Comparison of ENCODE assay signal across 13 cellular contexts in genomic region chr5:264346-264745, GRCh38. TPM values are rescaled to one million over a fixed set of nuclear protein-coding genes. Genes with fewer than 3 reads are reported as not detected.
DNase-seq lines count a peak whose midpoint lies in the region; ATAC-seq and TF ChIP-seq lines count a peak whose summit lies in the region.
"Had no signal": no experiment of that assay in that cellular context is flagged by ENCODE, and none has a peak within 500 bp of the region (broad histone marks: within the 10 kb centered on the region; RNA-seq: fewer than 3 reads in every experiment).

No MANE protein-coding gene starts in this region.

- H3K27me3 ChIP-seq in breast epithelium (no peaks in the 10 kb centered on the region), esophagus squamous epithelium (no peaks in the 10 kb centered on the region), muscle layer of colon (ENCODE audit: control insufficient read depth in 1 of 2, insufficient read depth in 2 of 2, low read length in 2 of 2) (no peaks in the 10 kb centered on the region)
- H3K27me3 ChIP-seq: left lung had no signal

- no TSS peak for BruUV-seq in MCF 10A (replicated peaks; lab: Mats Ljungman, UMichigan)

- H3K36me3 ChIP-seq in breast epithelium = no peaks in the 10 kb centered on the region
- peaks cover 0 to 36% (median 0%) of the 10 kb centered on the region in 3 donors for H3K36me3 ChIP-seq in esophagus squamous epithelium
- peaks cover 4% of the 10 kb centered on the region for H3K36me3 ChIP-seq in muscle layer of colon (ENCODE audit: insufficient read depth, low read length)

- H3K9ac ChIP-seq in muscle layer of colon (ENCODE audit: low read length) = no peak overlapping the region

- H3K4me1 Mint-ChIP-seq in MCF 10A (ENCODE audit: insufficient read depth, unreplicated experiment) (peaks cover 10% of the 10 kb centered on the region), type B pancreatic cell (ENCODE audit: unreplicated experiment) (no peaks in the 10 kb centered on the region)

- no peak for ATAC-seq in HG03159 (IDR thresholded peaks at IDR 0.05; ENCODE audit: unreplicated experiment)

- H3K4me3 Mint-ChIP-seq in MCF 10A (ENCODE audit: unreplicated experiment) (no peak overlapping the region), type B pancreatic cell (no peak overlapping the region)

- TF ChIP-seq POLR2A in breast epithelium (IDR thresholded peaks at IDR 0.05) (no peak), esophagus squamous epithelium (IDR thresholded peaks at IDR 0.05) (no peak)

- H3K9me3 Mint-ChIP-seq in MCF 10A (ENCODE audit: unreplicated experiment) (no peaks in the 10 kb centered on the region), type B pancreatic cell (no peaks in the 10 kb centered on the region)

- no peaks in the 10 kb centered on the region for H3K9me3 ChIP-seq in breast epithelium
- no peaks in the 10 kb centered on the region for H3K9me3 ChIP-seq in esophagus squamous epithelium
- no peaks in the 10 kb centered on the region for H3K9me3 ChIP-seq in muscle layer of colon (ENCODE audit: low read length)
- H3K9me3 ChIP-seq: left lung had no signal

- intact Hi-C loops in MCF 10A (cut with micrococcal nuclease) = no loop called here
- intact Hi-C loops in breast epithelium (cut with DNase I; ENCODE audit: low total_unique reads) = no loop called here
- intact Hi-C loops in esophagus squamous epithelium (cut with DNase I) = no loop called here

- H3K27ac Mint-ChIP-seq in MCF 10A (ENCODE audit: low read depth, unreplicated experiment) (peak overlapping the region; percentile 89), type B pancreatic cell (peak overlapping the region; percentile 71)

- 87 to 88% methylated on average over 6 to 7 of the region's 11 CpGs for WGBS in esophagus squamous epithelium, 2 donors

- POLR2A ChIA-PET in MCF 10A (lab: Yijun Ruan, JAX) = no interaction called here

- no peak overlapping the region for H3K4me3 ChIP-seq in breast epithelium
- H3K4me3 ChIP-seq in esophagus squamous epithelium = no peak overlapping the region
- H3K4me3 ChIP-seq in muscle layer of colon (ENCODE audit: low read depth in 1 of 2, low read length in 2 of 2) = no peak overlapping the region
- H3K4me3 ChIP-seq: left lung had no signal

- H3K36me3 Mint-ChIP-seq in MCF 10A (ENCODE audit: insufficient read depth, unreplicated experiment) (peaks cover 17% of the 10 kb centered on the region), type B pancreatic cell (peaks cover 14% of the 10 kb centered on the region)

- no peak for DNase-seq in MCF 10A (ENCODE audit: unreplicated experiment)
- no peak for DNase-seq in breast epithelium (ENCODE audit: low spot score in 2 of 2)
- DNase-seq in esophagus squamous epithelium (lab: John Stamatoyannopoulos, UW) = no peak
- DNase-seq in type B pancreatic cell (ENCODE audit: extremely low spot score, unreplicated experiment) = no peak
- DNase-seq in putamen (ENCODE audit: low spot score) = no peak
- DNase-seq in middle frontal gyrus (ENCODE audit: extremely low spot score, low spot score) = no peak
- DNase-seq: activated naive CD4-positive, alpha-beta T cell treated with anti-CD3 and anti-CD28 coated beads, Interleukin-2, amount 50 U/mL, for 16 hours; Kasumi-1; NCI-H82; SHP77 treated with DMSO at 0.1 percent for 48 hours had no signal

- CTCF ChIA-PET in MCF 10A (lab: Yijun Ruan, JAX) = interaction anchor here (0.7 kb wide), 1 partner anchor 45 kb away, joined by 3 read pairs; no protein-coding TSS in a partner anchor

- no peak overlapping the region for H3K27ac ChIP-seq in breast epithelium
- peak overlapping the region; percentile 4 to 59 (median 32) for H3K27ac ChIP-seq in esophagus squamous epithelium
- peak overlapping the region; percentile 48 for H3K27ac ChIP-seq in muscle layer of colon (ENCODE audit: low read depth, low read length)

- no peaks in the 10 kb centered on the region for H3K4me1 ChIP-seq in breast epithelium
- peaks cover 0 to 6% (median 0%) of the 10 kb centered on the region in 3 donors for H3K4me1 ChIP-seq in esophagus squamous epithelium
- peaks cover 16% of the 10 kb centered on the region for H3K4me1 ChIP-seq in muscle layer of colon (ENCODE audit: insufficient read depth, low read length)

- H3K27me3 Mint-ChIP-seq in MCF 10A (ENCODE audit: insufficient read depth, unreplicated experiment) (no peaks in the 10 kb centered on the region), type B pancreatic cell (no peaks in the 10 kb centered on the region)

- TF ChIP-seq CTCF in MCF 10A (IDR thresholded peaks at IDR 0.05; ENCODE audit: unreplicated experiment) (no peak), breast epithelium (IDR thresholded peaks at IDR 0.05) (no peak), esophagus squamous epithelium (IDR thresholded peaks at IDR 0.05) (no peak), type B pancreatic cell (conservative IDR thresholded peaks at IDR 0.05) (no peak)

RNA-seq across cellular contexts. Expression of gene PDCD6, which starts 7.1 kb away (rescaled TPM):
- 107 and 133 TPM in 2 replicates for total RNA-seq in MCF 10A (2022)
- 100 to 1,000 TPM in 1 of 3 donors, 10 to 100 TPM in 2; 77.0 to 102 (median 80.3) TPM for total RNA-seq in breast epithelium
- total RNA-seq in esophagus squamous epithelium = 100 to 1,000 TPM in 3 of 4 donors, 10 to 100 TPM in 1; 97.8 to 129 (median 114) TPM
- total RNA-seq in type B pancreatic cell (ENCODE audit: low replicate concordance) = 90.8 and 107 TPM in 2 replicates

RNA-seq across cellular contexts. Expression of gene SDHA, which starts 46.2 kb away (rescaled TPM):
- 73.4 and 75.0 TPM in 2 replicates for total RNA-seq in MCF 10A (2022)
- total RNA-seq in breast epithelium = 10 to 100 TPM; 71.1 to 80.6 (median 79.5) TPM
- 10 to 100 TPM; 45.7 to 71.5 (median 54.9) TPM for total RNA-seq in esophagus squamous epithelium
- 143 and 179 TPM in 2 replicates for total RNA-seq in type B pancreatic cell (ENCODE audit: low replicate concordance)

RNA-seq across cellular contexts. Expression of gene CCDC127, which starts 46.4 kb away (rescaled TPM):
- total RNA-seq in MCF 10A (2022) (4.5 and 5.8 TPM in 2 replicates), breast epithelium (1 to 10 TPM; 5.0 to 5.6 (median 5.3) TPM), esophagus squamous epithelium (1 to 10 TPM in 3 of 4 donors, under 1 TPM in 1; 0.97 to 4.2 (median 1.9) TPM), type B pancreatic cell (ENCODE audit: low replicate concordance) (6.0 and 10.8 TPM in 2 replicates)

RNA-seq across cellular contexts. Expression of gene AHRR, which starts 57.2 kb away (rescaled TPM):
- 3.2 and 3.3 TPM in 2 replicates for total RNA-seq in MCF 10A (2022)
- under 1 TPM in 2 of 3 donors, not detected in 1; 0.88 to 0.98 TPM for total RNA-seq in breast epithelium
- total RNA-seq in esophagus squamous epithelium = 1 to 10 TPM in 3 of 4 donors, under 1 TPM in 1; 0.66 to 1.5 (median 1.1) TPM
- total RNA-seq in type B pancreatic cell (ENCODE audit: low replicate concordance) = 7.9 and 13.4 TPM in 2 replicates

Comparison
In these comparisons a context has a peak if more than half of its experiments do, and no peak if none do; other contexts are left out.
1. H3K27ac ChIP-seq: peak in esophagus squamous epithelium (4 of 4) and muscle layer of colon (single experiment); none in breast epithelium (0 of 2).